In genomic region chr19:40090256-40091204, GRCh38 we compare ENCODE assay signal across 8 cellular contexts. TPM values are rescaled to one million over a fixed set of nuclear protein-coding genes. Genes with fewer than 3 reads are reported as not detected.
DNase-seq lines count a peak whose midpoint lies in the region; ATAC-seq and TF ChIP-seq lines count a peak whose summit lies in the region.

Gene ZNF780A (minus strand): TSS chr19:40090943. CDS start chr19:40084753, 6,190 bp downstream.

- peak within 1 kb of the TSS; percentile 100 for H3K27ac Mint-ChIP-seq in activated naive CD8-positive, alpha-beta T cell treated with anti-CD3 and anti-CD28 coated beads, Interleukin-2, amount 10 ng/mL, durations not matched to agents 7 days and 5 days

- H3K9me3 Mint-ChIP-seq in activated naive CD8-positive, alpha-beta T cell treated with anti-CD3 and anti-CD28 coated beads, Interleukin-2, amount 10 ng/mL, durations not matched to agents 7 days and 5 days = peaks cover 6% of the 10 kb centered on the region

- no peaks in the 10 kb centered on the region for H3K9me3 ChIP-seq in osteoblast (ENCODE audit: low read depth, low read length)

- H4K20me1 ChIP-seq in osteoblast (ENCODE audit: insufficient read depth, low read length) = no peaks in the 10 kb centered on the region

- H3K4me3 Mint-ChIP-seq in activated naive CD8-positive, alpha-beta T cell treated with anti-CD3 and anti-CD28 coated beads, Interleukin-2, amount 10 ng/mL, durations not matched to agents 7 days and 5 days = peak within 1 kb of the TSS; percentile 99

- intact Hi-C loops in head of caudate nucleus (cut with DNase I) = no loop called here

- H3K27me3 Mint-ChIP-seq in activated naive CD8-positive, alpha-beta T cell treated with anti-CD3 and anti-CD28 coated beads, Interleukin-2, amount 10 ng/mL, durations not matched to agents 7 days and 5 days = peaks cover 13% of the 10 kb centered on the region

- H3K4me1 ChIP-seq in osteoblast (ENCODE audit: insufficient read depth, low read length) = peaks cover 10% of the 10 kb centered on the region

- DNase-seq in EH (ENCODE audit: low read depth) (peak; percentile 69), HCEC 1CT (peak; percentile 65), NCI-H1092 treated with DMSO at 0.1 percent for 48 hours (lab: John Stamatoyannopoulos, UW) (peak; percentile 59), SW 1271 (lab: John Stamatoyannopoulos, UW) (peak; percentile 28 to 67), head of caudate nucleus (peak; percentile 60 to 94 (median 87)), osteoblast (ENCODE audit: insufficient read length, low spot score, missing footprints) (peak; percentile 84)
- DNase-seq in activated naive CD8-positive, alpha-beta T cell treated with anti-CD3 and anti-CD28 coated beads, Interleukin-2, amount 10 ng/mL, durations not matched to agents 7 days and 5 days = peak; percentile 82

- no peak for TF ChIP-seq CTCF in osteoblast (IDR thresholded peaks at IDR 0.05; ENCODE audit: extremely low read depth, low read depth, low read length)

- H3K36me3 ChIP-seq in osteoblast (ENCODE audit: insufficient read depth, low read length) = no peaks in the 10 kb centered on the region

- peak within 1 kb of the TSS; percentile 96 for H2AFZ ChIP-seq in osteoblast (ENCODE audit: low read length)

- H3K27me3 ChIP-seq in osteoblast (ENCODE audit: insufficient read depth, low read length) = no peaks in the 10 kb centered on the region

- H3K79me2 ChIP-seq in osteoblast (ENCODE audit: insufficient read depth, low read length) = peaks cover 28% of the 10 kb centered on the region

- H3K36me3 Mint-ChIP-seq in activated naive CD8-positive, alpha-beta T cell treated with anti-CD3 and anti-CD28 coated beads, Interleukin-2, amount 10 ng/mL, durations not matched to agents 7 days and 5 days = peaks cover 20% of the 10 kb centered on the region

- peak; percentile 90 for ATAC-seq in activated naive CD8-positive, alpha-beta T cell treated with anti-CD3 and anti-CD28 coated beads, Interleukin-2, amount 10 ng/mL, durations not matched to agents 7 days and 5 days (ENCODE audit: low read depth)

- peak within 1 kb of the TSS; percentile 86 for H3K4me2 ChIP-seq in osteoblast (ENCODE audit: insufficient read depth, low read length)

- POLR2A ChIA-PET in activated naive CD8-positive, alpha-beta T cell treated with anti-CD3 and anti-CD28 coated beads, Interleukin-2, amount 10 ng/mL, durations not matched to agents 7 days and 5 days (lab: Charles Lee) = interaction anchor here (0.5 to 2.4 kb wide), 4 partner anchors 35 to 120 kb away, joined by 4 to 11 read pairs (median 8); partner anchors contain the start of genes PSMC4 and ZNF780B

- H3K27ac ChIP-seq in osteoblast (ENCODE audit: low read depth, low read length) (peak within 1 kb of the TSS; percentile 72), temporal lobe (ENCODE audit: low read depth, low read length) (peak within 1 kb of the TSS; percentile 51)

- H3K4me3 ChIP-seq in osteoblast (ENCODE audit: insufficient read depth, low read length) = peak within 1 kb of the TSS; percentile 88

- H3K4me1 Mint-ChIP-seq in activated naive CD8-positive, alpha-beta T cell treated with anti-CD3 and anti-CD28 coated beads, Interleukin-2, amount 10 ng/mL, durations not matched to agents 7 days and 5 days = peaks cover 25% of the 10 kb centered on the region

RNA-seq across cellular contexts. Expression of gene ZNF780A, which starts in this region (rescaled TPM):
- 10 to 100 TPM; 30.2 to 32.2 TPM for total RNA-seq in activated naive CD8-positive, alpha-beta T cell treated with anti-CD3 and anti-CD28 coated beads, Interleukin-2, amount 10 ng/mL, durations not matched to agents 7 days and 5 days
- 15.9 and 17.7 TPM in 2 replicates for total RNA-seq in osteoblast
- 29.5 TPM for total RNA-seq in temporal lobe

Comparison
In these comparisons a context has a peak if more than half of its experiments do, and no peak if none do; other contexts are left out.
1. Peak in every context shown above with its lines: DNase-seq, ATAC-seq, H3K4me3 ChIP-seq and H3K27ac ChIP-seq.